ENCODE assay signal across 20 cellular contexts in the genomic region with DNA sequence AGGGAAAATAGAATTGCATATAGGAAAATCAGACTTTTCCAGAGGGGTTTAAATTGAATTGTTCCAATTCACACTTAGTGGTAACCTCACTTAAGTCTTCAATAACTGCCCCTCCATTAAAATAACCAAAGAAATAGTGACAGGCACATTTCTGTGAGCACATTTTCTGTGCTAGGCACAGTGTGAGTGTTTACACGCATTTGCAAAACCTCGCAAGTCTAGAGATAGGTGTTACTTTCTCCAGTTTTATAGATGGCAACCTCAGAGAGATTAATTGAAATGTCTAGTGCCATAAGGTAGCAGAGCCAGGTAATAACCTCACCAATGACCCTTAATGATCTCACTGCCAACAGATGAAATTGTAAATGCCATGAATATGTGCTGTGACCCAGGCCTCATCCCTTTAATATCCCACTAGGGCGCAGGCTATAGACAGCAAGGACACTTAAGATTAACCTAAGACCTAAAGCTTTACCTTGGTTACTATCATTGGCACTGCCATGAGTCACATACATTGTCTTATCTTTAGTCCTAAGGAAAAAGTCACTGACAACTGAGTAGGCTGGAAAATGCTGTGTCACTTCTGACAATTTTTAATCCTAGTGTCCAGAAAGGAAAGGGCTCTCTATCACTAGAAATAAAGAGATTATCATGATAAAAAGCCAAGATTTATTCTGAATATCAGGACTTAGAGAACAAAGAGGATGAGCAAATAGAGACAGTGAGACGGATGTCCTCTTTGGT.
DNase-seq lines count a peak whose midpoint lies in the region; ATAC-seq and TF ChIP-seq lines count a peak whose summit lies in the region.
"Had no signal": no experiment of that assay in that cellular context is flagged by ENCODE, and none has a peak within 500 bp of the region (broad histone marks: within the 10 kb centered on the region; RNA-seq: fewer than 3 reads in every experiment).

No MANE protein-coding gene starts in this region.

- no peaks in the 10 kb centered on the region for H3K9me3 ChIP-seq in PC-3 (ENCODE audit: low read length)
- H3K9me3 ChIP-seq in parathyroid adenoma (ENCODE audit: control insufficient read depth, low read length): no peaks in the 10 kb centered on the region
- H3K9me3 ChIP-seq: colonic mucosa, transverse colon had no signal

- BruUV-seq in Calu3 (replicated peaks; lab: Mats Ljungman, UMichigan) (no TSS peak), PC-3 (replicated peaks; lab: Mats Ljungman, UMichigan) (no TSS peak)

- H3K27ac ChIP-seq in PC-3 (ENCODE audit: low read length) (no peak overlapping the region), parathyroid adenoma (peak overlapping the region; percentile 21), brain microvascular endothelial cell (no peak overlapping the region)
- H3K27ac ChIP-seq: colonic mucosa, RWPE1, transverse colon had no signal

- H3K27ac Mint-ChIP-seq in Calu3 (ENCODE audit: unreplicated experiment) (peak overlapping the region; percentile 94), immature natural killer cell (peak overlapping the region in 3 of 6 donors; percentile 36 to 84 (median 73))
- H3K27ac Mint-ChIP-seq: activated naive CD8-positive, alpha-beta T cell treated with anti-CD3 and anti-CD28 coated beads, Interleukin-2, amount 10 ng/mL, durations not matched to agents 7 days and 5 days; naive thymus-derived CD8-positive, alpha-beta T cell; stimulated activated naive B cell treated with anti-CD40 and anti-IgM and Interleukin-4, amounts not matched to agents 10 μg/mL and 1 μg/mL and 100 μg/mL, for 72 hours had no signal

- intact Hi-C loops in Calu3 (cut with micrococcal nuclease; ENCODE audit: unreplicated experiment): no loop called here
- intact Hi-C loops in PC-3 (cut with micrococcal nuclease): no loop called here

- POLR2A ChIA-PET in PC-3 (lab: Charles Lee; ENCODE audit: unreplicated experiment): no interaction called here

- H4K20me1 ChIP-seq in PC-3 (ENCODE audit: low read length): no peaks in the 10 kb centered on the region

- H3K36me3 Mint-ChIP-seq in Calu3 (ENCODE audit: insufficient read depth, unreplicated experiment) (no peaks in the 10 kb centered on the region), immature natural killer cell (no peaks in the 10 kb centered on the region)
- H3K36me3 Mint-ChIP-seq: activated naive CD8-positive, alpha-beta T cell treated with anti-CD3 and anti-CD28 coated beads, Interleukin-2, amount 10 ng/mL, durations not matched to agents 7 days and 5 days; naive thymus-derived CD8-positive, alpha-beta T cell; stimulated activated naive B cell treated with anti-CD40 and anti-IgM and Interleukin-4, amounts not matched to agents 10 μg/mL and 1 μg/mL and 100 μg/mL, for 72 hours had no signal

- H2AFZ ChIP-seq in PC-3 (ENCODE audit: low read length): peak overlapping the region; percentile 57; the same call in 1 of the 2 replicates
- no peak overlapping the region for H2AFZ ChIP-seq in parathyroid adenoma

- H3K36me3 ChIP-seq in PC-3 (ENCODE audit: low read depth, low read length) (no peaks in the 10 kb centered on the region), parathyroid adenoma (ENCODE audit: control insufficient read depth, insufficient read depth, low read length) (no peaks in the 10 kb centered on the region), brain microvascular endothelial cell (replicated peaks) (no peaks in the 10 kb centered on the region)
- H3K36me3 ChIP-seq: colonic mucosa, transverse colon had no signal

- H3K9ac ChIP-seq in PC-3 (ENCODE audit: low read length): no peak overlapping the region
- H3K9ac ChIP-seq in parathyroid adenoma: no peak overlapping the region

- no peaks in the 10 kb centered on the region for H3K9me3 Mint-ChIP-seq in Calu3 (ENCODE audit: low read depth, unreplicated experiment)
- peaks cover 0 to 8% (median 1%) of the 10 kb centered on the region in 6 donors for H3K9me3 Mint-ChIP-seq in immature natural killer cell

- H3K27me3 Mint-ChIP-seq in Calu3 (ENCODE audit: unreplicated experiment) (no peaks in the 10 kb centered on the region), immature natural killer cell (ENCODE audit: low read depth in 3 of 3) (peaks cover 0 to 3% (median 0%) of the 10 kb centered on the region in 3 donors)
- H3K27me3 Mint-ChIP-seq: activated naive CD8-positive, alpha-beta T cell treated with anti-CD3 and anti-CD28 coated beads, Interleukin-2, amount 10 ng/mL, durations not matched to agents 7 days and 5 days; naive thymus-derived CD8-positive, alpha-beta T cell; stimulated activated naive B cell treated with anti-CD40 and anti-IgM and Interleukin-4, amounts not matched to agents 10 μg/mL and 1 μg/mL and 100 μg/mL, for 72 hours had no signal

- no peaks in the 10 kb centered on the region for H3K9me2 ChIP-seq in PC-3 (replicated peaks; ENCODE audit: low read length)

- H3K4me3 Mint-ChIP-seq in Calu3 (ENCODE audit: low read depth, unreplicated experiment) (no peak overlapping the region), immature natural killer cell (peak overlapping the region in 3 of 5 donors; percentile 21 to 62 (median 61))
- H3K4me3 Mint-ChIP-seq: activated naive CD8-positive, alpha-beta T cell treated with anti-CD3 and anti-CD28 coated beads, Interleukin-2, amount 10 ng/mL, durations not matched to agents 7 days and 5 days; naive thymus-derived CD8-positive, alpha-beta T cell; stimulated activated naive B cell treated with anti-CD40 and anti-IgM and Interleukin-4, amounts not matched to agents 10 μg/mL and 1 μg/mL and 100 μg/mL, for 72 hours had no signal

- H3K4me1 ChIP-seq in PC-3 (ENCODE audit: insufficient read depth, low read length) (peaks cover 7% of the 10 kb centered on the region), parathyroid adenoma (no peaks in the 10 kb centered on the region)
- H3K4me1 ChIP-seq: colonic mucosa had no signal

- TF ChIP-seq CTCF in Calu3 (IDR thresholded peaks at IDR 0.05; ENCODE audit: unreplicated experiment) (no peak), PC-3 (conservative IDR thresholded peaks at IDR 0.05; ENCODE audit: low read depth, low read length) (no peak), parathyroid adenoma (IDR thresholded peaks at IDR 0.05) (no peak), brain microvascular endothelial cell (IDR thresholded peaks at IDR 0.05; ENCODE audit: low read depth, low read length, missing control alignments) (no peak)

- in situ Hi-C loops in brain microvascular endothelial cell (cut with HindIII; ENCODE audit: low pct_ligation_motif_present, low sequenced_read_pairs): no loop called here

- H3K27me3 ChIP-seq in PC-3 (ENCODE audit: low read length) (no peaks in the 10 kb centered on the region), parathyroid adenoma (ENCODE audit: control insufficient read depth, insufficient read depth, low read length) (no peaks in the 10 kb centered on the region), brain microvascular endothelial cell (replicated peaks) (no peaks in the 10 kb centered on the region)
- H3K27me3 ChIP-seq: colonic mucosa, transverse colon had no signal

- H3F3A ChIP-seq in PC-3 (ENCODE audit: low read length, unreplicated experiment): no peaks in the 10 kb centered on the region

- CTCF ChIA-PET in Calu3 (lab: Charles Lee) (no interaction called here), PC-3 (lab: Charles Lee) (no interaction called here)

- H3K4me3 ChIP-seq in PC-3 (ENCODE audit: low read length) (no peak overlapping the region), parathyroid adenoma (ENCODE audit: low read depth, low read length) (no peak overlapping the region), brain microvascular endothelial cell (ENCODE audit: low read depth, low read length) (no peak overlapping the region)
- H3K4me3 ChIP-seq: colonic mucosa, transverse colon had no signal

- H3K79me2 ChIP-seq in PC-3 (ENCODE audit: low read length) (no peaks in the 10 kb centered on the region), parathyroid adenoma (no peaks in the 10 kb centered on the region)

- no peak overlapping the region for H3K4me2 ChIP-seq in PC-3 (ENCODE audit: low read length)
- H3K4me2 ChIP-seq in parathyroid adenoma (ENCODE audit: low read length): no peak overlapping the region

- DNase-seq in Calu3 (no peak), PC-3 (peak; percentile 23), immature natural killer cell (no peak), brain microvascular endothelial cell (no peak), DMS153 treated with DMSO at 0.1 percent for 48 hours (lab: John Stamatoyannopoulos, UW; ENCODE audit: unreplicated experiment) (no peak)
- DNase-seq in activated CD8-positive, alpha-beta memory T cell treated with anti-CD3 and anti-CD28 coated beads for 24 hours: no peak
- DNase-seq: activated CD4-positive, alpha-beta T cell treated with anti-CD3 and anti-CD28 coated beads for 4 hours; activated naive CD8-positive, alpha-beta T cell treated with anti-CD3 and anti-CD28 coated beads, Interleukin-2, amount 10 ng/mL, durations not matched to agents 7 days and 5 days; COR-L47; head of caudate nucleus; mesenchymal stem cell; naive thymus-derived CD8-positive, alpha-beta T cell; NCI-H1048; NCI-H2081 treated with DMSO at 0.1 percent for 48 hours; NCI-H446 treated with DMSO at 0.1 percent for 48 hours; stimulated activated naive B cell treated with anti-CD40 and anti-IgM and Interleukin-4, amounts not matched to agents 10 μg/mL and 1 μg/mL and 100 μg/mL, for 72 hours; transverse colon had no signal

- ATAC-seq in PC-3: no peak
- ATAC-seq: naive thymus-derived CD8-positive, alpha-beta T cell had no signal

- H3K4me1 Mint-ChIP-seq in Calu3 (ENCODE audit: low read depth, unreplicated experiment) (peaks cover 13% of the 10 kb centered on the region), immature natural killer cell (peaks cover 11 to 41% of the 10 kb centered on the region in 2 donors)
- H3K4me1 Mint-ChIP-seq: naive thymus-derived CD8-positive, alpha-beta T cell; stimulated activated naive B cell treated with anti-CD40 and anti-IgM and Interleukin-4, amounts not matched to agents 10 μg/mL and 1 μg/mL and 100 μg/mL, for 72 hours had no signal
